In genomic region chr3:170322501-170323328, GRCh38 we compare ENCODE assay signal across 21 cellular contexts. TPM values are rescaled to one million over a fixed set of nuclear protein-coding genes. Genes with fewer than 3 reads are reported as not detected.
DNase-seq lines count a peak whose midpoint lies in the region; ATAC-seq, FAIRE-seq and TF ChIP-seq lines count a peak whose summit lies in the region.
"Had no signal": no experiment of that assay in that cellular context is flagged by ENCODE, and none has a peak within 500 bp of the region (broad histone marks: within the 10 kb centered on the region; RNA-seq: fewer than 3 reads in every experiment).

No MANE protein-coding gene starts in this region.

- dilution Hi-C loops in endothelial cell of umbilical vein (cut with MboI; ENCODE audit: extremely low pct_ligation_motif_present, low sequenced_read_pairs) = no loop called here

- H3K9ac ChIP-seq in endothelial cell of umbilical vein (replicated peaks; ENCODE audit: extremely low read depth, insufficient read depth, low read length) (no peak overlapping the region), neural progenitor cell (no peak overlapping the region)

- H3K9me1 ChIP-seq in endothelial cell of umbilical vein (replicated peaks; ENCODE audit: control insufficient read depth, extremely low read depth, insufficient read depth, low read length) = no peaks in the 10 kb centered on the region

- no peak for TF ChIP-seq POLR2A in endothelial cell of umbilical vein (IDR thresholded peaks at IDR 0.05; ENCODE audit: low read depth, low read length)

- TF ChIP-seq CTCF in Calu3 (IDR thresholded peaks at IDR 0.05; ENCODE audit: unreplicated experiment) (no peak), endothelial cell of umbilical vein (IDR thresholded peaks at IDR 0.05; ENCODE audit: extremely low read depth in 1 of 2, insufficient read depth in 1 of 2, low read depth in 1 of 2, low read length in 2 of 2) (no peak), neural progenitor cell (IDR thresholded peaks at IDR 0.05) (no peak), left lung (IDR thresholded peaks at IDR 0.05) (no peak)

- H3K4me1 Mint-ChIP-seq in Calu3 (ENCODE audit: low read depth, unreplicated experiment) (peaks cover 48% of the 10 kb centered on the region), neural progenitor cell (peaks cover 42% of the 10 kb centered on the region)

- DNase-seq in Calu3 (no peak), NCI-H2227 treated with DMSO at 0.1 percent for 48 hours (lab: John Stamatoyannopoulos, UW) (peak; percentile 23), endothelial cell of umbilical vein (ENCODE audit: low read depth, low spot score) (peak; percentile 44), neural progenitor cell (ENCODE audit: low spot score) (no peak), frontal cortex (ENCODE audit: low spot score in 2 of 2) (no peak), cortex of kidney (lab: John Stamatoyannopoulos, UW) (no peak), SKM-1 (lab: John Stamatoyannopoulos, UW; ENCODE audit: unreplicated experiment) (no peak), left lung (no peak)
- DNase-seq: ACHN; aorta; CD4-positive, alpha-beta T cell; heart right ventricle; Kasumi-1; NCI-H1417 treated with DMSO at 0.1 percent for 48 hours; NCI-H226; ovary; stimulated activated naive B cell treated with anti-CD40 and anti-IgM and Interleukin-4, amounts not matched to agents 10 μg/mL and 1 μg/mL and 100 μg/mL, for 72 hours; T-helper 17 cell; upper lobe of right lung had no signal

- no peaks in the 10 kb centered on the region for H3K79me2 ChIP-seq in endothelial cell of umbilical vein (ENCODE audit: control insufficient read depth, insufficient read depth, low read length)
- H3K79me2 ChIP-seq in neural progenitor cell (ENCODE audit: low read depth) = no peaks in the 10 kb centered on the region

- H3K4me1 ChIP-seq in endothelial cell of umbilical vein (ENCODE audit: control insufficient read depth, extremely low read depth, insufficient read depth, low read length) (peaks cover 14% of the 10 kb centered on the region), neural progenitor cell (no peaks in the 10 kb centered on the region), left lung (peaks cover 0 to 6% of the 10 kb centered on the region in 2 donors)
- H3K4me1 ChIP-seq: upper lobe of right lung had no signal

- no peaks in the 10 kb centered on the region for H3K9me3 ChIP-seq in endothelial cell of umbilical vein (replicated peaks; ENCODE audit: control insufficient read depth, insufficient read depth, low read length)
- no peaks in the 10 kb centered on the region for H3K9me3 ChIP-seq in neural progenitor cell (ENCODE audit: low read depth)
- peaks cover 0 to 9% of the 10 kb centered on the region in 2 donors for H3K9me3 ChIP-seq in left lung
- H3K9me3 ChIP-seq: ovary, upper lobe of right lung had no signal

- POLR2A ChIA-PET in endothelial cell of umbilical vein (lab: Charles Lee) = interaction anchor here (0.7 kb wide), 1 partner anchor 34 kb away, joined by 4 read pairs; no protein-coding TSS in a partner anchor

- H2AFZ ChIP-seq in endothelial cell of umbilical vein (ENCODE audit: low read depth, low read length) = peak overlapping the region; percentile 81
- H2AFZ ChIP-seq in neural progenitor cell (replicated peaks) = peak overlapping the region; percentile 20

- intact Hi-C loops in Calu3 (cut with micrococcal nuclease; ENCODE audit: unreplicated experiment) (no loop called here), endothelial cell of umbilical vein (cut with micrococcal nuclease) (no loop called here), left lung (cut with DNase I) (no loop called here)

- no peak overlapping the region for H3K4me3 ChIP-seq in endothelial cell of umbilical vein (replicated peaks in 1 of 3; ENCODE audit: insufficient read depth in 1 of 3, low read depth in 1 of 3, low read length in 3 of 3)
- H3K4me3 ChIP-seq in neural progenitor cell = no peak overlapping the region
- no peak overlapping the region for H3K4me3 ChIP-seq in left lung
- H3K4me3 ChIP-seq: heart right ventricle, ovary, upper lobe of right lung had no signal

- BruUV-seq in Calu3 (replicated peaks; lab: Mats Ljungman, UMichigan) = no TSS peak
- BruUV-seq in endothelial cell of umbilical vein (replicated peaks; lab: Mats Ljungman, UMichigan) = no TSS peak

- H3K27me3 ChIP-seq in endothelial cell of umbilical vein (ENCODE audit: control insufficient read depth in 2 of 2, insufficient read depth in 2 of 2, low read length in 2 of 2) = no peaks in the 10 kb centered on the region
- H3K27me3 ChIP-seq in neural progenitor cell = no peaks in the 10 kb centered on the region
- no peaks in the 10 kb centered on the region for H3K27me3 ChIP-seq in left lung
- H3K27me3 ChIP-seq: heart right ventricle, ovary, upper lobe of right lung had no signal

- H3K36me3 Mint-ChIP-seq in Calu3 (ENCODE audit: insufficient read depth, unreplicated experiment) = peaks cover 13% of the 10 kb centered on the region
- H3K36me3 Mint-ChIP-seq in neural progenitor cell = no peaks in the 10 kb centered on the region
- H3K36me3 Mint-ChIP-seq: stimulated activated naive B cell treated with anti-CD40 and anti-IgM and Interleukin-4, amounts not matched to agents 10 μg/mL and 1 μg/mL and 100 μg/mL, for 72 hours had no signal

- H3K27ac Mint-ChIP-seq in Calu3 (ENCODE audit: unreplicated experiment) = peak overlapping the region; percentile 89
- peak overlapping the region; percentile 74 for H3K27ac Mint-ChIP-seq in neural progenitor cell
- H3K27ac Mint-ChIP-seq: CD4-positive, alpha-beta T cell; stimulated activated naive B cell treated with anti-CD40 and anti-IgM and Interleukin-4, amounts not matched to agents 10 μg/mL and 1 μg/mL and 100 μg/mL, for 72 hours; T-helper 17 cell had no signal

- H3F3A ChIP-seq in neural progenitor cell (ENCODE audit: low read depth) = no peaks in the 10 kb centered on the region

- no peaks in the 10 kb centered on the region for H3K27me3 Mint-ChIP-seq in Calu3 (ENCODE audit: unreplicated experiment)
- peaks cover 2% of the 10 kb centered on the region for H3K27me3 Mint-ChIP-seq in neural progenitor cell (ENCODE audit: insufficient read depth, low read depth)
- H3K27me3 Mint-ChIP-seq: CD4-positive, alpha-beta T cell; stimulated activated naive B cell treated with anti-CD40 and anti-IgM and Interleukin-4, amounts not matched to agents 10 μg/mL and 1 μg/mL and 100 μg/mL, for 72 hours had no signal

- H3K4me3 Mint-ChIP-seq in Calu3 (ENCODE audit: low read depth, unreplicated experiment) (peak overlapping the region; percentile 32), neural progenitor cell (peak overlapping the region; percentile 1)
- H3K4me3 Mint-ChIP-seq: CD4-positive, alpha-beta T cell; stimulated activated naive B cell treated with anti-CD40 and anti-IgM and Interleukin-4, amounts not matched to agents 10 μg/mL and 1 μg/mL and 100 μg/mL, for 72 hours; T-helper 17 cell had no signal

- H3K9me3 Mint-ChIP-seq in Calu3 (ENCODE audit: low read depth, unreplicated experiment) (peaks cover 3% of the 10 kb centered on the region), neural progenitor cell (peaks cover 13% of the 10 kb centered on the region)
- H3K9me3 Mint-ChIP-seq: CD4-positive, alpha-beta T cell; stimulated activated naive B cell treated with anti-CD40 and anti-IgM and Interleukin-4, amounts not matched to agents 10 μg/mL and 1 μg/mL and 100 μg/mL, for 72 hours had no signal

- no peak for ATAC-seq in left lung
- ATAC-seq: esophagus mucosa; heart right ventricle; stimulated activated naive B cell treated with anti-CD40 and anti-IgM and Interleukin-4, amounts not matched to agents 10 μg/mL and 1 μg/mL and 100 μg/mL, for 72 hours; T-helper 17 cell; upper lobe of right lung had no signal

- FAIRE-seq in endothelial cell of umbilical vein (lab: Jason Lieb, UNC) = peak; percentile 63
- FAIRE-seq in frontal cortex (lab: Jason Lieb, UNC) = no peak
- FAIRE-seq: GM19239 had no signal

- H3K36me3 ChIP-seq in endothelial cell of umbilical vein (ENCODE audit: control insufficient read depth in 2 of 2, extremely low read depth in 1 of 2, insufficient read depth in 2 of 2, low read length in 2 of 2) (no peaks in the 10 kb centered on the region), neural progenitor cell (no peaks in the 10 kb centered on the region), left lung (no peaks in the 10 kb centered on the region)
- H3K36me3 ChIP-seq: heart right ventricle, ovary, upper lobe of right lung had no signal

- H3K4me2 ChIP-seq in endothelial cell of umbilical vein (ENCODE audit: insufficient read depth, low read length) = peak overlapping the region; percentile 49
- H3K4me2 ChIP-seq in neural progenitor cell = no peak overlapping the region

- no peaks in the 10 kb centered on the region for H4K20me1 ChIP-seq in endothelial cell of umbilical vein (replicated peaks; ENCODE audit: control insufficient read depth, extremely low read depth, insufficient read depth, low read length)
- no peaks in the 10 kb centered on the region for H4K20me1 ChIP-seq in neural progenitor cell (ENCODE audit: low read depth)

- H3K27ac ChIP-seq in endothelial cell of umbilical vein (ENCODE audit: insufficient read depth, low read depth, low read length) (no peak overlapping the region), neural progenitor cell (no peak overlapping the region), left lung (no peak overlapping the region)
- H3K27ac ChIP-seq: heart right ventricle, ovary, upper lobe of right lung had no signal

- CTCF ChIA-PET in Calu3 (lab: Charles Lee) = interaction anchor here (0.6 to 3.3 kb wide), 2 partner anchors 34 to 754 kb away, joined by 4 to 24 read pairs; partner anchors contain the start of gene SKIL
- CTCF ChIA-PET in endothelial cell of umbilical vein (lab: Charles Lee) = interaction anchor here (1.0 to 2.1 kb wide), 2 partner anchors 14 to 32 kb away, joined by 3 to 6 read pairs; no protein-coding TSS in a partner anchor

TF ChIP-seq in endothelial cell of umbilical vein, 7 proteins besides CTCF, POLR2A, EP300 and RAD21 (continues in another document):
- TF ChIP-seq POLR2AphosphoS5 (IDR thresholded peaks at IDR 0.05; ENCODE audit: insufficient read depth, low read depth, low read length) = no peak
- no peak for TF ChIP-seq JUN (IDR thresholded peaks at IDR 0.05; ENCODE audit: borderline replicate concordance, insufficient read depth, insufficient read length, low read depth)

RNA-seq across cellular contexts. Expression of gene SKIL, which starts 34.8 kb away (rescaled TPM):
- total RNA-seq in Calu3 (2022) (184 and 265 TPM in 2 replicates), endothelial cell of umbilical vein (135 and 149 TPM in 2 replicates), neural progenitor cell (ENCODE audit: low replicate concordance) (18.0 and 26.6 TPM in 2 replicates), frontal cortex (160 TPM), left lung (100 to 1,000 TPM in 1 of 2 donors, 10 to 100 TPM in 1; 96.2 to 109 TPM)
- polyA plus RNA-seq in endothelial cell of umbilical vein = 13.2 and 18.4 TPM in 2 replicates
- polyA plus RNA-seq in endothelial cell of umbilical vein (2011; cell fraction: cytosol; rRNA removed) = 20.2 and 22.9 TPM in 2 replicates
- polyA plus RNA-seq in endothelial cell of umbilical vein (2011; cell fraction: nucleus; rRNA removed) = 69.3 and 85.9 TPM in 2 replicates
- polyA plus RNA-seq in endothelial cell of umbilical vein (2012) = 83.5 and 84.7 TPM in 2 replicates
- polyA minus RNA-seq in endothelial cell of umbilical vein = 159 and 171 TPM in 2 replicates
- polyA minus RNA-seq in endothelial cell of umbilical vein (2011; cell fraction: cytosol; rRNA and poly(A)+ RNA removed) = 65.2 TPM
- polyA minus RNA-seq in endothelial cell of umbilical vein (2011; cell fraction: nucleus; rRNA and poly(A)+ RNA removed) = 125 and 167 TPM in 2 replicates

Comparison
In these comparisons a context has a peak if more than half of its experiments do, and no peak if none do; other contexts are left out.
1. DNase-seq: peak in NCI-H2227 treated with DMSO at 0.1 percent for 48 hours (single experiment) and endothelial cell of umbilical vein (single experiment); none in Calu3 (single experiment), neural progenitor cell (single experiment), frontal cortex (0 of 2), cortex of kidney (single experiment), SKM-1 (single experiment) and left lung (0 of 2).